In the genomic region with DNA sequence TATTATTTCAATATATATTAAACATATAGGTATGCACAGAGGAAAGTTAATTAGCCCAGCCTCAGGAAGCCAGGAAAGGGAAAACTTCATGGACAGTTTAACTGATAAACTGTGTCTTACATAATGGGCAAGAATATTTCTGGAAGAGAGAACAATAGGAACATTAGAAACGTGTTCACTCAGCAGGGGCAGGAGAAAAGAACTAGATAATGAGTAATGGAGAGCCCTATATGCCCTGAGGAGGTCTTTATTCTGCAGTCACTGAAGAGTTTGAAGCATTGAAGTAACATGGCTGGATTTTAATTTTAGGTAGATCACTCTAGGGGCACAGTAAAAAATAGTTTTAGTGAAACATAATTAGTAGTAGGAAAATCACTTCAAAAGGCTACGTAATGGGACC, we compare ENCODE assay signal across 1 cellular context.
TF ChIP-seq lines count a peak whose summit lies in the region.

No MANE protein-coding gene starts in this region.

TF ChIP-seq in endothelial cell of umbilical vein, 7 proteins besides CTCF, POLR2A, EP300 and RAD21:
- TF ChIP-seq, protein P1, sequence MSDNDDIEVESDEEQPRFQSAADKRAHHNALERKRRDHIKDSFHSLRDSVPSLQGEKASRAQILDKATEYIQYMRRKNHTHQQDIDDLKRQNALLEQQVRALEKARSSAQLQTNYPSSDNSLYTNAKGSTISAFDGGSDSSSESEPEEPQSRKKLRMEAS (IDR thresholded peaks at IDR 0.05; ENCODE audit: insufficient read depth, insufficient read length), result no peak
- no peak for TF ChIP-seq GATA2 (IDR thresholded peaks at IDR 0.05; ENCODE audit: insufficient read depth, insufficient read length, low read depth, low read length)
- no peak for TF ChIP-seq EZH2 (IDR thresholded peaks at IDR 0.05; ENCODE audit: borderline replicate concordance, low read depth, low read length, severe bottlenecking)
- TF ChIP-seq JUN (IDR thresholded peaks at IDR 0.05; ENCODE audit: borderline replicate concordance, insufficient read depth, insufficient read length, low read depth), result no peak
- no peak for TF ChIP-seq POLR2AphosphoS5 (IDR thresholded peaks at IDR 0.05; ENCODE audit: insufficient read depth, low read depth, low read length)
- no peak for TF ChIP-seq FOS (IDR thresholded peaks at IDR 0.05; ENCODE audit: borderline replicate concordance, insufficient read depth, low read length)
- TF ChIP-seq MYC (IDR thresholded peaks at IDR 0.05; ENCODE audit: low read depth, low read length), result no peak
